ENCODE assay signal across 23 cellular contexts in genomic region chr7:124403112-124403511, GRCh38.
DNase-seq lines count a peak whose midpoint lies in the region; ATAC-seq, FAIRE-seq and TF ChIP-seq lines count a peak whose summit lies in the region.
"Had no signal": no experiment of that assay in that cellular context is flagged by ENCODE, and none has a peak within 500 bp of the region (broad histone marks: within the 10 kb centered on the region; RNA-seq: fewer than 3 reads in every experiment).

No MANE protein-coding gene starts in this region.

- no peak overlapping the region for H3K27ac Mint-ChIP-seq in activated T-helper 1 cell treated with anti-CD3 and anti-CD28 coated beads, Interleukin-12 subunit alpha, Interleukin-12 subunit beta, Interleukin-2, Interleukin-4 antibody, amounts not matched to agents 30 ng/mL and 10 ng/mL and 1 ng/mL, durations not matched to agents 14 hours and 24 hours and 36 hours
- H3K27ac Mint-ChIP-seq: B cell; CD4-positive, alpha-beta T cell; CD8-positive, alpha-beta T cell had no signal

- H3K27me3 Mint-ChIP-seq in activated T-helper 1 cell treated with anti-CD3 and anti-CD28 coated beads, Interleukin-12 subunit alpha, Interleukin-12 subunit beta, Interleukin-2, Interleukin-4 antibody, amounts not matched to agents 30 ng/mL and 10 ng/mL and 1 ng/mL, durations not matched to agents 14 hours and 24 hours and 36 hours (ENCODE audit: insufficient read depth) = no peaks in the 10 kb centered on the region
- H3K27me3 Mint-ChIP-seq: B cell; CD4-positive, alpha-beta T cell had no signal

- ATAC-seq in HepG2 (no peak), right lobe of liver (no peak)
- ATAC-seq: A549; CD8-positive, alpha-beta T cell had no signal

- BruUV-seq in HepG2 (replicated peaks; lab: Mats Ljungman, UMichigan) = no TSS peak

- TF ChIP-seq CTCF in HepG2 (CRISPR knock-in tag; IDR thresholded peaks at IDR 0.05) = no peak
- TF ChIP-seq CTCF in right lobe of liver (IDR thresholded peaks at IDR 0.05) = no peak

- no peaks in the 10 kb centered on the region for H4K20me1 ChIP-seq in HepG2 (ENCODE audit: insufficient read depth, low read length)
- H4K20me1 ChIP-seq: BLaER1 treated with 17β-estradiol and CSF1 and Interleukin-3, amounts not matched to agents 10 nM and 100 nM had no signal

- no peak overlapping the region for H3K27ac ChIP-seq in HepG2 (ENCODE audit: extremely low read length, insufficient read depth, low read length)
- no peak overlapping the region for H3K27ac ChIP-seq in right lobe of liver
- H3K27ac ChIP-seq: 22Rv1; A549; BLaER1 treated with 17β-estradiol and CSF1 and Interleukin-3, amounts not matched to agents 10 nM and 100 nM; C4-2B had no signal

- H3K9me3 ChIP-seq in HepG2 (ENCODE audit: low read length) (no peaks in the 10 kb centered on the region), right lobe of liver (no peaks in the 10 kb centered on the region)
- H3K9me3 ChIP-seq: A549; BLaER1 treated with 17β-estradiol and CSF1 and Interleukin-3, amounts not matched to agents 10 nM and 100 nM; Caco-2 had no signal

- no peak for TF ChIP-seq POLR2A in HepG2 (IDR thresholded peaks at IDR 0.05; ENCODE audit: insufficient read depth in 1 of 2, low read depth in 2 of 2, low read length in 2 of 2)
- no peak for TF ChIP-seq POLR2A in right lobe of liver (IDR thresholded peaks at IDR 0.05)

- in situ Hi-C loops in HepG2 (cut with HindIII; ENCODE audit: extremely low pct_ligation_motif_present, low pct_unique_long_range_greater_than_20kb) = no loop called here

- H3K4me3 ChIP-seq in HepG2 (replicated peaks in 1 of 3; ENCODE audit: insufficient read depth in 1 of 3, low read depth in 2 of 3, low read length in 3 of 3) = no peak overlapping the region
- no peak overlapping the region for H3K4me3 ChIP-seq in right lobe of liver
- H3K4me3 ChIP-seq: A549; BLaER1 treated with 17β-estradiol and CSF1 and Interleukin-3, amounts not matched to agents 10 nM and 100 nM had no signal

- no peaks in the 10 kb centered on the region for H3K36me3 Mint-ChIP-seq in activated T-helper 1 cell treated with anti-CD3 and anti-CD28 coated beads, Interleukin-12 subunit alpha, Interleukin-12 subunit beta, Interleukin-2, Interleukin-4 antibody, amounts not matched to agents 30 ng/mL and 10 ng/mL and 1 ng/mL, durations not matched to agents 14 hours and 24 hours and 36 hours (ENCODE audit: low read depth)
- H3K36me3 Mint-ChIP-seq: CD8-positive, alpha-beta T cell had no signal

- H3K79me2 ChIP-seq in HepG2 (ENCODE audit: insufficient read depth, low read length) = no peaks in the 10 kb centered on the region

- H2AFZ ChIP-seq in HepG2 (ENCODE audit: low read length) = no peak overlapping the region

- H3K27me3 ChIP-seq in HepG2 (ENCODE audit: control insufficient read depth in 1 of 2, insufficient read depth in 2 of 2, low read length in 2 of 2) = no peaks in the 10 kb centered on the region
- H3K27me3 ChIP-seq in right lobe of liver = no peaks in the 10 kb centered on the region
- H3K27me3 ChIP-seq: BLaER1 treated with 17β-estradiol and CSF1 and Interleukin-3, amounts not matched to agents 10 nM and 100 nM had no signal

- no peak for FAIRE-seq in HepG2 (lab: Jason Lieb, UNC)
- FAIRE-seq: D721Med, G401.6, GM12891, GM18507 had no signal

- DNase-seq in SHP77 treated with DMSO at 0.1 percent for 48 hours (lab: John Stamatoyannopoulos, UW) = peak; percentile 39
- no peak for DNase-seq in SHP77 (lab: John Stamatoyannopoulos, UW)
- no peak for DNase-seq in HepG2 (ENCODE audit: low spot score)
- DNase-seq in right lobe of liver = no peak
- peak; percentile 89 for DNase-seq in SK-N-DZ (ENCODE audit: low spot score)
- DNase-seq in activated T-helper 1 cell treated with anti-CD3 and anti-CD28 coated beads, Interleukin-12 subunit alpha, Interleukin-12 subunit beta, Interleukin-2, Interleukin-4 antibody, amounts not matched to agents 30 ng/mL and 10 ng/mL and 1 ng/mL, durations not matched to agents 14 hours and 24 hours and 36 hours (ENCODE audit: low spot score) = no peak
- no peak for DNase-seq in mucosa of gallbladder (ENCODE audit: low spot score)
- DNase-seq: AML-193; Caco-2; Calu3; CD4-positive, alpha-beta T cell; CD8-positive, alpha-beta T cell; DMS79 treated with DMSO at 0.1 percent for 48 hours; GF-D8 had no signal

- H3K4me3 Mint-ChIP-seq in activated T-helper 1 cell treated with anti-CD3 and anti-CD28 coated beads, Interleukin-12 subunit alpha, Interleukin-12 subunit beta, Interleukin-2, Interleukin-4 antibody, amounts not matched to agents 30 ng/mL and 10 ng/mL and 1 ng/mL, durations not matched to agents 14 hours and 24 hours and 36 hours = no peak overlapping the region
- H3K4me3 Mint-ChIP-seq: B cell; CD4-positive, alpha-beta T cell; CD8-positive, alpha-beta T cell had no signal

- CTCF ChIA-PET in HepG2 (lab: Yijun Ruan, JAX; ENCODE audit: low intra/inter-chr PET ratio, low total read pairs) = no interaction called here

- intact Hi-C loops in HepG2 (cut with micrococcal nuclease; ENCODE audit: unreplicated experiment) = no loop called here
- intact Hi-C loops in right lobe of liver (cut with DNase I) = no loop called here
- intact Hi-C loops in activated T-helper 1 cell treated with anti-CD3 and anti-CD28 coated beads, Interleukin-12 subunit alpha, Interleukin-12 subunit beta, Interleukin-2, Interleukin-4 antibody, amounts not matched to agents 30 ng/mL and 10 ng/mL and 1 ng/mL, durations not matched to agents 14 hours and 24 hours and 36 hours (cut with micrococcal nuclease) = no loop called here

- no peak for TF ChIP-seq RAD21 in HepG2 (CRISPR knock-in tag; IDR thresholded peaks at IDR 0.05)

- no peak overlapping the region for H3K9ac ChIP-seq in HepG2 (ENCODE audit: insufficient read depth, low read depth, low read length)
- H3K9ac ChIP-seq: BLaER1 treated with 17β-estradiol and CSF1 and Interleukin-3, amounts not matched to agents 10 nM and 100 nM had no signal

- H3K4me1 Mint-ChIP-seq in activated T-helper 1 cell treated with anti-CD3 and anti-CD28 coated beads, Interleukin-12 subunit alpha, Interleukin-12 subunit beta, Interleukin-2, Interleukin-4 antibody, amounts not matched to agents 30 ng/mL and 10 ng/mL and 1 ng/mL, durations not matched to agents 14 hours and 24 hours and 36 hours (ENCODE audit: low read depth) = no peaks in the 10 kb centered on the region
- H3K4me1 Mint-ChIP-seq: B cell had no signal

- WGBS in HepG2 (ENCODE audit: low lambda C conversion rate) = 0% methylated on average over 2 of the region's 2 CpGs
- WGBS in right lobe of liver (ENCODE audit: insufficient coverage, low coverage, low lambda C conversion rate, missing lambda C conversion rate) = 56% methylated on average over 2 of the region's 2 CpGs

- H3K9me3 Mint-ChIP-seq in activated T-helper 1 cell treated with anti-CD3 and anti-CD28 coated beads, Interleukin-12 subunit alpha, Interleukin-12 subunit beta, Interleukin-2, Interleukin-4 antibody, amounts not matched to agents 30 ng/mL and 10 ng/mL and 1 ng/mL, durations not matched to agents 14 hours and 24 hours and 36 hours = no peaks in the 10 kb centered on the region

- no peak for TF ChIP-seq EP300 in HepG2 (IDR thresholded peaks at IDR 0.05; ENCODE audit: low read depth in 2 of 2, low read length in 2 of 2)
- TF ChIP-seq EP300 in HepG2 (CRISPR knock-in tag; IDR thresholded peaks at IDR 0.05; ENCODE audit: borderline replicate concordance) = no peak

- POLR2A ChIA-PET in HepG2 (lab: Yijun Ruan, JAX) = no interaction called here

- H3K4me2 ChIP-seq in HepG2 (ENCODE audit: low read depth, low read length) = no peak overlapping the region
- H3K4me2 ChIP-seq: A549; BLaER1 treated with 17β-estradiol and CSF1 and Interleukin-3, amounts not matched to agents 10 nM and 100 nM had no signal

- H3K4me1 ChIP-seq in HepG2 (ENCODE audit: insufficient read depth, low read length) = no peaks in the 10 kb centered on the region
- H3K4me1 ChIP-seq in right lobe of liver = no peaks in the 10 kb centered on the region
- H3K4me1 ChIP-seq: A549; BLaER1 treated with 17β-estradiol and CSF1 and Interleukin-3, amounts not matched to agents 10 nM and 100 nM; Caco-2 had no signal

- no peaks in the 10 kb centered on the region for H3K36me3 ChIP-seq in HepG2 (replicated peaks in 1 of 2; ENCODE audit: control insufficient read depth in 1 of 2, insufficient read depth in 2 of 2, low read length in 2 of 2)
- no peaks in the 10 kb centered on the region for H3K36me3 ChIP-seq in right lobe of liver
- H3K36me3 ChIP-seq: BLaER1 treated with 17β-estradiol and CSF1 and Interleukin-3, amounts not matched to agents 10 nM and 100 nM had no signal

TF ChIP-seq in HepG2, 621 proteins besides CTCF, POLR2A, EP300 and RAD21:
- TF ChIP-seq TFE3 (CRISPR knock-in tag; IDR thresholded peaks at IDR 0.05) = no peak
- no peak for TF ChIP-seq JUNB (CRISPR knock-in tag; IDR thresholded peaks at IDR 0.05; ENCODE audit: borderline replicate concordance)
- TF ChIP-seq CREB1 (IDR thresholded peaks at IDR 0.05) = peak; percentile 66
- TF ChIP-seq CREB1 (CRISPR knock-in tag; IDR thresholded peaks at IDR 0.05) = no peak
TF ChIP-seq in HepG2: peak in this region for 1.

Comparison
In these comparisons a context has a peak if more than half of its experiments do, and no peak if none do; other contexts are left out.
1. DNase-seq: peak in SHP77 treated with DMSO at 0.1 percent for 48 hours (single experiment) and SK-N-DZ (single experiment); none in SHP77 (0 of 2), HepG2 (single experiment), right lobe of liver (0 of 3), activated T-helper 1 cell treated with anti-CD3 and anti-CD28 coated beads, Interleukin-12 subunit alpha, Interleukin-12 subunit beta, Interleukin-2, Interleukin-4 antibody, amounts not matched to agents 30 ng/mL and 10 ng/mL and 1 ng/mL, durations not matched to agents 14 hours and 24 hours and 36 hours (single experiment) and mucosa of gallbladder (single experiment).